In the genomic region with DNA sequence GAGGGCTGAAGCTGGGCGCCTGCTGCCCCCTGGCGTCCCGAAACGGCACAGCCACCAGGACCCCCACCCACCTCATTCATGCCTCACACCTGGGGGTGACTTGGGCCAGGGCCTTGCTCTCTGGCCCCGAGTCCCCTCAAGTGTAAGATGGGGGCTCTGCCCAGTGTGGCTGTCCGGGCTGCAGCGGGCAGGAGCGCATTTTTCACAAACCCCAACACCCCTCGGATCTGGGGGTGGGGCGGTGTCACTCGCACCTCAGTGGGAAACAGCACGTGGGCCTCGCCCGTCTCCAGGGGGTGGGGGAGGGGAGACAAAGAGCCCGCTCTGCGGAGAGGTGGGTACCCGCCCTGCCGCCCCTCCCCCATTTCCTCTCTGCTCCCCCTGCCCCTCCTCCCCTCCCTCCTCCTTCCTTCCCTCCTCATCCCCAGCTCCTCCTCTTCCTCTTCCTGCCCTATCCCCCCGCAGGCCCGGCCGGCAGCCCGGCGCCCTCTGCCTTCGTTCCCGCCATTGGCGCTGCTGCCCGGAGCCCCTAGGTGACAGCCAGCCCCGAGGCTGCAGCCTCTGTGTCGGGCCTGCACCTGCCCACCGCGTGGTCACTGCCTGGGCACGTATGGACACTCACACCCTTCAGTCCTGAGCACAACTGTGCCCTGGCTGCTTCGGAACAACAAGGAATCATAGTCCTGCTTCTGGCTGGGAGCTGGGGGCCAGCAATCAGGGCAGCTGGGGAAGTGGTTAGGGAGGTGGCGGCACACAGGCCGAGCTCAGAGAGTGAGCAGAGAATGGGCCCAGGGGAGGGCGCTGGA, we compare ENCODE assay signal across 8 cellular contexts. TPM values are rescaled to one million over a fixed set of nuclear protein-coding genes. Genes with fewer than 3 reads are reported as not detected.
DNase-seq lines count a peak whose midpoint lies in the region; ATAC-seq, FAIRE-seq and TF ChIP-seq lines count a peak whose summit lies in the region.

No MANE protein-coding gene starts in this region.

- 3% methylated on average over 28 of the region's 36 CpGs for WGBS in GM12878 (ENCODE audit: insufficient coverage, insufficient replicate concordance, low lambda C conversion rate, missing lambda C conversion rate)
- 0 to 1% (median 1%) methylated on average over 32 to 36 of the region's 36 CpGs for WGBS in spleen, 5 donors

- no peaks in the 10 kb centered on the region for H4K20me1 ChIP-seq in GM12878 (ENCODE audit: control insufficient read depth, insufficient read depth)

- RAD21 ChIA-PET in GM12878 (lab: Charles Lee; ENCODE audit: unreplicated experiment), result interaction anchor here (1.2 to 8.3 kb wide), 4 partner anchors 10 to 358 kb away, joined by 8 to 151 read pairs (median 12); a partner anchor contains a TSS

- peak overlapping the region; percentile 58 for H3K4me3 ChIP-seq in GM12878
- peak overlapping the region; percentile 41 for H3K4me3 ChIP-seq in iPS-15b (ENCODE audit: low read depth, low read length)
- peak overlapping the region; percentile 34 to 73 (median 42) for H3K4me3 ChIP-seq in spleen

- TF ChIP-seq POLR2A in GM12878 (IDR thresholded peaks at IDR 0.05; ENCODE audit: low read depth, low read length) (peak; percentile 59; the same call in 1 of the 2 replicates), spleen (IDR thresholded peaks at IDR 0.05) (no peak)

- BruUV-seq in GM12878 (replicated peaks; lab: Mats Ljungman, UMichigan), result no TSS peak

- CTCF ChIA-PET in GM12878 (lab: Yijun Ruan, JAX), result interaction anchor here (0.6 to 10.2 kb wide), 16 partner anchors 10 to 587 kb away, joined by 3 to 233 read pairs (median 4); a partner anchor contains a TSS

- no peaks in the 10 kb centered on the region for H3K36me3 Mint-ChIP-seq in T-helper 17 cell (ENCODE audit: low read depth)

- peak overlapping the region; percentile 85 for H3K4me3 Mint-ChIP-seq in T-helper 17 cell

- H2AFZ ChIP-seq in GM12878 (ENCODE audit: control insufficient read depth, low read depth, low read length), result peak overlapping the region; percentile 75

- in situ Hi-C loops in GM12878 (cut with MboI), result no loop called here

- peak; percentile 67 for TF ChIP-seq RAD21 in GM12878 (IDR thresholded peaks at IDR 0.05; ENCODE audit: insufficient read depth, low read depth, low read length)

- intact Hi-C loops in GM12878 (cut with micrococcal nuclease; ENCODE audit: unreplicated experiment), result loop anchor here (1.0 to 2.0 kb wide), 2 partner anchors 38 to 360 kb away; no protein-coding TSS in a partner anchor
- intact Hi-C loops in spleen (cut with DNase I; ENCODE audit: low total_unique reads), result no loop called here

- peak; percentile 14 for DNase-seq in GF-D8 (lab: John Stamatoyannopoulos, UW)
- DNase-seq in LoVo (ENCODE audit: low spot score), result peak; percentile 11
- peak; percentile 48 to 49 (median 48) for DNase-seq in T-helper 17 cell
- no peak for DNase-seq in GM12878 (ENCODE audit: low read depth, low spot score)
- peak; percentile 90 for DNase-seq in spleen

- H3K27me3 Mint-ChIP-seq in T-helper 17 cell, result no peaks in the 10 kb centered on the region

- H3K79me2 ChIP-seq in GM12878 (ENCODE audit: control insufficient read depth, insufficient read depth, low read length), result no peaks in the 10 kb centered on the region

- no peak for TF ChIP-seq EP300 in GM12878 (IDR thresholded peaks at IDR 0.05; ENCODE audit: borderline replicate concordance in 1 of 2, control insufficient read depth in 1 of 2, low read depth in 2 of 2, low read length in 2 of 2)

- peak overlapping the region; percentile 90 for H3K4me2 ChIP-seq in GM12878 (ENCODE audit: control insufficient read depth, insufficient read depth)

- H3K9ac ChIP-seq in GM12878 (ENCODE audit: control insufficient read depth, insufficient read depth, low read length) (peak overlapping the region; percentile 52), iPS-15b (ENCODE audit: low read depth, low read length) (no peak overlapping the region)

- SMC1A ChIA-PET in GM12878 (lab: Charles Lee; ENCODE audit: uncharacterized antibody, unreplicated experiment), result interaction anchor here (0.9 to 6.9 kb wide), 8 partner anchors 10 to 365 kb away, joined by 3 to 108 read pairs (median 6); a partner anchor contains a TSS

- TF ChIP-seq CTCF in GM12878 (IDR thresholded peaks at IDR 0.05 in 2 of 3, conservative IDR thresholded peaks at IDR 0.05 in 1 of 3; ENCODE audit: control insufficient read depth in 2 of 3, extremely low read depth in 1 of 3, insufficient read depth in 1 of 3, low read depth in 3 of 3, low read length in 3 of 3) (peak; percentile 82 to 92 (median 83)), spleen (IDR thresholded peaks at IDR 0.05 in 8 of 11, conservative IDR thresholded peaks at IDR 0.05 in 3 of 11) (peak; percentile 83 to 96 (median 93))

- FAIRE-seq in GM12878 (lab: Jason Lieb, UNC), result peak; percentile 57

- no peaks in the 10 kb centered on the region for H3K9me3 ChIP-seq in T-helper 17 cell (ENCODE audit: control insufficient read depth, low read length, poor library complexity, severe bottlenecking)
- H3K9me3 ChIP-seq in GM12878 (replicated peaks; ENCODE audit: control insufficient read depth, insufficient read depth, low read length), result no peaks in the 10 kb centered on the region
- no peaks in the 10 kb centered on the region for H3K9me3 ChIP-seq in iPS-15b (ENCODE audit: control insufficient read depth, insufficient read depth, low read length)
- H3K9me3 ChIP-seq in spleen, result no peaks in the 10 kb centered on the region

- POLR2A ChIA-PET in GM12878 (lab: Charles Lee), result interaction anchor here (0.8 to 1.3 kb wide), 2 partner anchors 10 to 38 kb away, joined by 4 to 6 read pairs; a partner anchor contains a TSS

- H3K27ac ChIP-seq in GM12878 (ENCODE audit: control insufficient read depth, insufficient read depth) (no peak overlapping the region), spleen (peak overlapping the region; percentile 67 to 89 (median 74))

- H3K27ac Mint-ChIP-seq in T-helper 17 cell, result peak overlapping the region; percentile 70

- ATAC-seq in T-helper 17 cell (peak; percentile 69), GM12878 (peak; percentile 80), GM18519 (IDR thresholded peaks at IDR 0.05; ENCODE audit: low FRiP score, unreplicated experiment) (no peak), HG03439 (IDR thresholded peaks at IDR 0.05; ENCODE audit: unreplicated experiment) (no peak)

- H3K4me1 ChIP-seq in GM12878 (ENCODE audit: control insufficient read depth, insufficient read depth, low read length) (peaks cover 4% of the 10 kb centered on the region), iPS-15b (ENCODE audit: control insufficient read depth, insufficient read depth, low read length) (peaks cover 6% of the 10 kb centered on the region), spleen (peaks cover 10 to 51% (median 35%) of the 10 kb centered on the region in 6 donors)

- H3K36me3 ChIP-seq in GM12878 (ENCODE audit: control insufficient read depth in 2 of 2, insufficient read depth in 2 of 2, low read length in 1 of 2), result no peaks in the 10 kb centered on the region
- no peaks in the 10 kb centered on the region for H3K36me3 ChIP-seq in iPS-15b (ENCODE audit: control insufficient read depth, insufficient read depth, low read length)
- H3K36me3 ChIP-seq in spleen, result no peaks in the 10 kb centered on the region

- H3K27me3 ChIP-seq in GM12878 (replicated peaks in 1 of 2; ENCODE audit: control insufficient read depth in 2 of 2, insufficient read depth in 2 of 2, low read length in 1 of 2), result no peaks in the 10 kb centered on the region
- H3K27me3 ChIP-seq in iPS-15b (ENCODE audit: control insufficient read depth, insufficient read depth, low read length), result peaks cover 16% of the 10 kb centered on the region
- no peaks in the 10 kb centered on the region for H3K27me3 ChIP-seq in spleen (replicated peaks in 1 of 7)

- H3K4me1 Mint-ChIP-seq in T-helper 17 cell, result peaks cover 20% of the 10 kb centered on the region

RNA-seq across cellular contexts. Expression of a gene that starts 6.8 kb away (rescaled TPM):
- total RNA-seq in T-helper 17 cell (1 to 10 TPM in 1 of 2 donors, under 1 TPM in 1; 0.91 to 2.6 TPM), GM12878 (2014; rRNA removed) (not detected in 2 replicates), GM12878 (2014; rRNA removed; fragmentation: Illumina TruSeq; extraction: Trizol) (not detected in 2 replicates), GM12878 (2021) (0.19 and 0.21 TPM in 2 replicates), spleen (10 to 100 TPM in 6 of 7 donors, 1 to 10 TPM in 1; 7.8 to 40.4 (median 20.7) TPM)
- total RNA-seq in GM12878 (2013; cell fraction: nucleolus; rRNA removed), result 0.59 TPM in 1 of 2 replicates, not detected in the other
- not detected for polyA plus RNA-seq in GM12878 (2011; ENCODE audit: low read depth)
- polyA plus RNA-seq in GM12878 (2011; rRNA removed) (0.05 TPM in 1 of 2 replicates, not detected in the other), GM12878 (2014; fragmentation: Illumina TruSeq; extraction: Trizol) (not detected in 2 replicates), GM12878 (2014; fragmentation: Nextera tagmentation; extraction: Ambion mirVana) (not detected), GM12878 (2014; rRNA removed) (not detected in 2 replicates), GM12878 (2016; fragmentation: Nextera tagmentation; extraction: Ambion mirVana) (under 1 TPM in 1 of 2 experiments, not detected in 1; 0.14 TPM), spleen (10 to 100 TPM in 2 of 3 donors, 1 to 10 TPM in 1; 5.4 to 14.6 (median 11.7) TPM)
- 0.08 and 0.09 TPM in 2 replicates for polyA plus RNA-seq in GM12878 (2011; cell fraction: cytosol; rRNA removed)
- 0.09 and 0.19 TPM in 2 replicates for polyA plus RNA-seq in GM12878 (2011; cell fraction: nucleus; rRNA removed)
- polyA plus RNA-seq in GM12878 (2012), result 0.35 and 0.37 TPM in 2 replicates
- polyA minus RNA-seq in GM12878 (2011; rRNA and poly(A)+ RNA removed), result not detected in 2 replicates
- 1.5 TPM in 1 of 2 replicates, not detected in the other for polyA minus RNA-seq in GM12878 (2011; cell fraction: cytosol; rRNA and poly(A)+ RNA removed)
- polyA minus RNA-seq in GM12878 (2011; cell fraction: nucleus; rRNA and poly(A)+ RNA removed), result 0.29 and 0.48 TPM in 2 replicates

RNA-seq across cellular contexts. Expression of a gene that starts 36.8 kb away (rescaled TPM):
- total RNA-seq in T-helper 17 cell, result 1 to 10 TPM in 1 of 2 donors, under 1 TPM in 1; 0.96 to 2.8 TPM
- total RNA-seq in GM12878 (2013; cell fraction: nucleolus; rRNA removed), result 0.59 TPM in 1 of 2 replicates, not detected in the other
- total RNA-seq in GM12878 (2014; rRNA removed), result not detected in 2 replicates
- total RNA-seq in GM12878 (2014; rRNA removed; fragmentation: Illumina TruSeq; extraction: Trizol), result not detected in 2 replicates
- total RNA-seq in GM12878 (2021), result 0.27 and 0.49 TPM in 2 replicates
- not detected for polyA plus RNA-seq in GM12878 (2011; ENCODE audit: low read depth)
- 0.15 TPM in 1 of 2 replicates, not detected in the other for polyA plus RNA-seq in GM12878 (2011; rRNA removed)
- polyA plus RNA-seq in GM12878 (2011; cell fraction: cytosol; rRNA removed), result 0.07 and 0.12 TPM in 2 replicates
- polyA plus RNA-seq in GM12878 (2011; cell fraction: nucleus; rRNA removed), result 0.27 and 0.34 TPM in 2 replicates
- polyA plus RNA-seq in GM12878 (2012), result 0.18 and 0.32 TPM in 2 replicates
- polyA plus RNA-seq in GM12878 (2014; fragmentation: Illumina TruSeq; extraction: Trizol), result not detected in 2 replicates
- not detected for polyA plus RNA-seq in GM12878 (2014; fragmentation: Nextera tagmentation; extraction: Ambion mirVana)
- polyA plus RNA-seq in GM12878 (2014; rRNA removed), result not detected in 2 replicates
- under 1 TPM in 1 of 2 experiments, not detected in 1; 0.16 TPM for polyA plus RNA-seq in GM12878 (2016; fragmentation: Nextera tagmentation; extraction: Ambion mirVana)
- not detected in 2 replicates for polyA minus RNA-seq in GM12878 (2011; rRNA and poly(A)+ RNA removed)
- polyA minus RNA-seq in GM12878 (2011; cell fraction: cytosol; rRNA and poly(A)+ RNA removed), result not detected in 2 replicates
- polyA minus RNA-seq in GM12878 (2011; cell fraction: nucleus; rRNA and poly(A)+ RNA removed), result not detected in 2 replicates
- total RNA-seq in spleen, result 1 to 10 TPM in 6 of 7 donors, not detected in 1; 1.4 to 3.5 (median 1.7) TPM
- polyA plus RNA-seq in spleen, result 1 to 10 TPM; 1.5 to 2.9 (median 2.5) TPM

Comparison
In these comparisons a context has a peak if more than half of its experiments do, and no peak if none do; other contexts are left out.
1. ATAC-seq: peak in T-helper 17 cell (single experiment) and GM12878 (single experiment); none in GM18519 (single experiment) and HG03439 (single experiment).
2. Peak in every context shown above with its lines, with median percentiles within 50 percentile points of each other: H3K4me3 ChIP-seq.